1 cellular context compared by ENCODE assay signal in genomic region chr16:64455275-64455674, GRCh38.
TF ChIP-seq lines count a peak whose summit lies in the region.

No MANE protein-coding gene starts in this region.

TF ChIP-seq in GM12878, 131 proteins besides CTCF, POLR2A, EP300 and RAD21 (continued from another document):
- no peak for TF ChIP-seq ZNF592 (IDR thresholded peaks at IDR 0.05)
- TF ChIP-seq ZNF687 (IDR thresholded peaks at IDR 0.05), result no peak
- TF ChIP-seq STAT1 (conservative IDR thresholded peaks at IDR 0.05), result no peak
- no peak for TF ChIP-seq HCFC1 (IDR thresholded peaks at IDR 0.05; ENCODE audit: low read length)
